2 cellular contexts compared by ENCODE assay signal in genomic region chr2:168932174-168932573, GRCh38. TPM values are rescaled to one million over a fixed set of nuclear protein-coding genes. Genes with fewer than 3 reads are reported as not detected.
"Had no signal": no experiment of that assay in that cellular context is flagged by ENCODE, and none has a peak within 500 bp of the region (broad histone marks: within the 10 kb centered on the region; RNA-seq: fewer than 3 reads in every experiment).

No MANE protein-coding gene starts in this region.

RNA-seq across cellular contexts. Expression of gene G6PC2, which starts 31.1 kb away (rescaled TPM):
- total RNA-seq: G401, GM12878 had no signal
- polyA plus RNA-seq: GM12878 had no signal
